Comparison of ENCODE assay signal across 9 cellular contexts in the genomic region with DNA sequence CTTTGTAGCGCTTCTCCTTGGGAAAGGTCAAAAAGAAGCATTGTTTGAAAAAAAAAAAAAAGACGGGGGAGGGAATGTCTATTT. TPM values are rescaled to one million over a fixed set of nuclear protein-coding genes. Genes with fewer than 3 reads are reported as not detected.
A peak's percentile ranks its signal among the peaks of the same experiment; 100 is the strongest.
DNase-seq lines count a peak whose midpoint lies in the region; TF ChIP-seq lines count a peak whose summit lies in the region.
"Had no signal": no experiment of that assay in that cellular context is flagged by ENCODE, and none has a peak within 500 bp of the region (broad histone marks: within the 10 kb centered on the region; RNA-seq: fewer than 3 reads in every experiment).

A gene (minus strand): TSS at position 46 of the 84 bp plus-strand sequence. CDS start 5,302 bp downstream, outside the sequence.

- TF ChIP-seq CTCF in AG10803 (conservative IDR thresholded peaks at IDR 0.05; ENCODE audit: low read length) (no peak), foreskin fibroblast (IDR thresholded peaks at IDR 0.05; ENCODE audit: low read depth, low read length) (no peak), ovary (IDR thresholded peaks at IDR 0.05) (no peak)

- H3K9me3 ChIP-seq in SJCRH30 (replicated peaks) (no peaks in the 10 kb centered on the region), ovary (no peaks in the 10 kb centered on the region)

- H3K27me3 ChIP-seq in SJCRH30 (no peaks in the 10 kb centered on the region), ovary (no peaks in the 10 kb centered on the region)

- DNase-seq in AG10803 (ENCODE audit: low read depth): no peak
- no peak for DNase-seq in SJCRH30
- DNase-seq in foreskin fibroblast: no peak
- no peak for DNase-seq in ovary
- no peak for DNase-seq in T1000 (lab: John Stamatoyannopoulos, UW)
- no peak for DNase-seq in T-helper 1 cell
- DNase-seq in NCI-H345 treated with DMSO at 0.1 percent for 48 hours (lab: John Stamatoyannopoulos, UW; ENCODE audit: unreplicated experiment): no peak
- no peak for DNase-seq in MV-4-11 (lab: John Stamatoyannopoulos, UW)
- DNase-seq: CD8-positive, alpha-beta memory T cell had no signal

- no peak for TF ChIP-seq POLR2A in ovary (IDR thresholded peaks at IDR 0.05)

- intact Hi-C loops in ovary (cut with DNase I): no loop called here

- no peak for TF ChIP-seq EP300 in ovary (IDR thresholded peaks at IDR 0.05)

- H3K27ac ChIP-seq in SJCRH30 (peak within 1 kb of the TSS; percentile 59), ovary (peak within 1 kb of the TSS; percentile 11 to 31)

- peak within 1 kb of the TSS; percentile 63 for H3K4me3 ChIP-seq in AG10803 (ENCODE audit: low read length)
- H3K4me3 ChIP-seq in SJCRH30: peak within 1 kb of the TSS; percentile 65
- peak within 1 kb of the TSS; percentile 46 to 49 for H3K4me3 ChIP-seq in foreskin fibroblast (ENCODE audit: low read depth in 1 of 2, low read length in 2 of 2)
- peak within 1 kb of the TSS; percentile 40 for H3K4me3 ChIP-seq in ovary

- WGBS in ovary, 3 donors: 0 to 3% (median 0%) methylated on average over 2 of the region's 2 CpGs

- no peaks in the 10 kb centered on the region for H3K36me3 ChIP-seq in SJCRH30
- no peaks in the 10 kb centered on the region for H3K36me3 ChIP-seq in ovary

- H3K4me1 ChIP-seq in SJCRH30: peaks cover 5% of the 10 kb centered on the region
- no peaks in the 10 kb centered on the region for H3K4me1 ChIP-seq in ovary (ENCODE audit: insufficient read depth)

RNA-seq across cellular contexts. Expression of the gene that starts here (rescaled TPM):
- total RNA-seq in SJCRH30 (2014; rRNA removed; shearing (Covaris generic)): 7.4 and 8.2 TPM in 2 replicates
- 1 to 10 TPM; 1.3 to 7.9 (median 5.0) TPM for total RNA-seq in ovary
- polyA plus RNA-seq in ovary: 10 to 100 TPM in 1 of 2 donors, under 1 TPM in 1; 0.97 to 11.7 TPM
- total RNA-seq: CD8-positive, alpha-beta memory T cell had no signal
- polyA plus RNA-seq: CD8-positive, alpha-beta memory T cell had no signal
